In genomic region chr16:70152578-70153302, GRCh38 we compare ENCODE assay signal across 1 cellular context.
TF ChIP-seq lines count a peak whose summit lies in the region.

No MANE protein-coding gene starts in this region.

TF ChIP-seq in HepG2, 621 proteins besides CTCF, POLR2A, EP300 and RAD21 (continues in another document):
- no peak for TF ChIP-seq SMC3 (IDR thresholded peaks at IDR 0.05; ENCODE audit: low read length)
- TF ChIP-seq TBX3 (IDR thresholded peaks at IDR 0.05; ENCODE audit: borderline replicate concordance), result no peak
- peak; percentile 80 for TF ChIP-seq TEAD3 (CRISPR knock-in tag; optimal IDR thresholded peaks at IDR 0.05; ENCODE audit: borderline replicate concordance)
- peak; percentile 62 for TF ChIP-seq ZNF274 (CRISPR knock-in tag; IDR thresholded peaks at IDR 0.05)
- no peak for TF ChIP-seq ZNF530 (CRISPR knock-in tag; IDR thresholded peaks at IDR 0.05; ENCODE audit: low read depth)
- TF ChIP-seq TGIF2 (CRISPR knock-in tag; IDR thresholded peaks at IDR 0.05), result 0 out of 2 replicates have a peak, but pooled peaks have one; percentile 44
- peak; percentile 83; the same call in 1 of the 2 replicates for TF ChIP-seq ZNF512B (CRISPR knock-in tag; IDR thresholded peaks at IDR 0.05; ENCODE audit: borderline replicate concordance)
- no peak; the same call in 1 of the 2 replicates for TF ChIP-seq TFDP1 (CRISPR knock-in tag; IDR thresholded peaks at IDR 0.05; ENCODE audit: borderline replicate concordance)
- TF ChIP-seq ZNF773 (CRISPR knock-in tag; IDR thresholded peaks at IDR 0.05; ENCODE audit: borderline replicate concordance), result no peak
- no peak for TF ChIP-seq LRRFIP1 (CRISPR knock-in tag; conservative IDR thresholded peaks at IDR 0.05)
- TF ChIP-seq KMT2A (CRISPR knock-in tag; IDR thresholded peaks at IDR 0.05), result 0 out of 2 replicates have a peak, but pooled peaks have one; percentile 48
- TF ChIP-seq ZSCAN31 (CRISPR knock-in tag; IDR thresholded peaks at IDR 0.05; ENCODE audit: low read depth), result no peak
- TF ChIP-seq ZNF205 (CRISPR knock-in tag; IDR thresholded peaks at IDR 0.05), result no peak; the same call in 1 of the 2 replicates
- TF ChIP-seq ARNT (IDR thresholded peaks at IDR 0.05), result no peak
- TF ChIP-seq ZNF546 (CRISPR knock-in tag; conservative IDR thresholded peaks at IDR 0.05), result no peak
- no peak for TF ChIP-seq SMYD3 (CRISPR knock-in tag; IDR thresholded peaks at IDR 0.05)
- no peak for TF ChIP-seq MAF1 (CRISPR knock-in tag; IDR thresholded peaks at IDR 0.05; ENCODE audit: borderline replicate concordance)
- no peak for TF ChIP-seq HNRNPLL (IDR thresholded peaks at IDR 0.05; ENCODE audit: low read depth, low read length, poor library complexity, severe bottlenecking)
- no peak for TF ChIP-seq HBP1 (CRISPR knock-in tag; IDR thresholded peaks at IDR 0.05; ENCODE audit: low read depth)
- TF ChIP-seq XBP1 (CRISPR knock-in tag; IDR thresholded peaks at IDR 0.05), result no peak
- TF ChIP-seq ZBTB43 (CRISPR knock-in tag; conservative IDR thresholded peaks at IDR 0.05), result peak; percentile 51; the same call in 1 of the 2 replicates
- TF ChIP-seq GMEB1 (CRISPR knock-in tag; IDR thresholded peaks at IDR 0.05; ENCODE audit: borderline replicate concordance), result no peak
- TF ChIP-seq KAT8 (CRISPR knock-in tag; IDR thresholded peaks at IDR 0.05), result no peak; the same call in 1 of the 2 replicates
- no peak for TF ChIP-seq ZNF430 (CRISPR knock-in tag; IDR thresholded peaks at IDR 0.05)
- TF ChIP-seq CHD4 (IDR thresholded peaks at IDR 0.05; ENCODE audit: borderline replicate concordance, low read length), result no peak
- peak; percentile 79; the same call in 1 of the 2 replicates for TF ChIP-seq ZNF44 (CRISPR knock-in tag; IDR thresholded peaks at IDR 0.05)
- TF ChIP-seq HNF1B (CRISPR knock-in tag; IDR thresholded peaks at IDR 0.05), result no peak; the same call in 1 of the 2 replicates
- TF ChIP-seq ZNF614 (CRISPR knock-in tag; IDR thresholded peaks at IDR 0.05; ENCODE audit: borderline replicate concordance), result peak; percentile 73; the same call in 1 of the 2 replicates
- TF ChIP-seq RFXANK (CRISPR knock-in tag; IDR thresholded peaks at IDR 0.05), result no peak
- peak; percentile 74; the same call in 1 of the 2 replicates for TF ChIP-seq ZNF3 (CRISPR knock-in tag; IDR thresholded peaks at IDR 0.05)
- no peak for TF ChIP-seq JDP2 (CRISPR knock-in tag; IDR thresholded peaks at IDR 0.05; ENCODE audit: borderline replicate concordance)
- TF ChIP-seq DZIP1 (CRISPR knock-in tag; IDR thresholded peaks at IDR 0.05), result no peak
- peak; percentile 49; the same call in 1 of the 2 replicates for TF ChIP-seq NR2C2 (CRISPR knock-in tag; IDR thresholded peaks at IDR 0.05; ENCODE audit: borderline replicate concordance)
- peak; percentile 80 for TF ChIP-seq ZNF768 (CRISPR knock-in tag; IDR thresholded peaks at IDR 0.05)
- TF ChIP-seq BRF2 (CRISPR knock-in tag; IDR thresholded peaks at IDR 0.05), result peak; percentile 34; the same call in 1 of the 2 replicates
- no peak for TF ChIP-seq ZFP36L1 (CRISPR knock-in tag; IDR thresholded peaks at IDR 0.05)
- no peak for TF ChIP-seq ATF1 (CRISPR knock-in tag; IDR thresholded peaks at IDR 0.05)
- TF ChIP-seq HMGA1 (CRISPR knock-in tag; conservative IDR thresholded peaks at IDR 0.05), result no peak
- no peak for TF ChIP-seq NR2F6 (IDR thresholded peaks at IDR 0.05)
- 0 out of 2 replicates have a peak, but pooled peaks have one; percentile 44 for TF ChIP-seq NR2F6 (CRISPR knock-in tag; IDR thresholded peaks at IDR 0.05)
- TF ChIP-seq ZFAT (CRISPR knock-in tag; conservative IDR thresholded peaks at IDR 0.05), result no peak
- TF ChIP-seq ZNF383 (CRISPR knock-in tag; IDR thresholded peaks at IDR 0.05; ENCODE audit: borderline replicate concordance), result peak; percentile 84; the same call in 1 of the 2 replicates
- TF ChIP-seq ONECUT2 (CRISPR knock-in tag; IDR thresholded peaks at IDR 0.05), result no peak
- TF ChIP-seq ZKSCAN1 (IDR thresholded peaks at IDR 0.05; ENCODE audit: low read length), result no peak; the same call in 1 of the 2 replicates
- 0 out of 2 replicates have a peak, but pooled peaks have one; percentile 42 for TF ChIP-seq FOSL2 (CRISPR knock-in tag; IDR thresholded peaks at IDR 0.05)
- TF ChIP-seq POLR2AphosphoS2 (IDR thresholded peaks at IDR 0.05; ENCODE audit: low read depth, low read length), result no peak
- TF ChIP-seq POLR2G (IDR thresholded peaks at IDR 0.05; ENCODE audit: low read depth, low read length), result no peak
- no peak for TF ChIP-seq SOX13 (IDR thresholded peaks at IDR 0.05)
- peak in 1 of 2 experiments; percentile 79; a peak in 1 of 4 replicates for TF ChIP-seq SOX13 (CRISPR knock-in tag; conservative IDR thresholded peaks at IDR 0.05 in 1 of 2, IDR thresholded peaks at IDR 0.05 in 1 of 2)
- TF ChIP-seq NR2F2 (IDR thresholded peaks at IDR 0.05; ENCODE audit: borderline replicate concordance, low read depth), result no peak; the same call in 1 of the 2 replicates
- no peak for TF ChIP-seq LBX2 (CRISPR knock-in tag; IDR thresholded peaks at IDR 0.05; ENCODE audit: borderline replicate concordance)
- no peak for TF ChIP-seq SMAD9 (CRISPR knock-in tag; IDR thresholded peaks at IDR 0.05)
- peak; percentile 51; the same call in 1 of the 2 replicates for TF ChIP-seq DPF2 (CRISPR knock-in tag; IDR thresholded peaks at IDR 0.05; ENCODE audit: borderline replicate concordance, low read depth)
- no peak for TF ChIP-seq NFYB (CRISPR knock-in tag; IDR thresholded peaks at IDR 0.05)
